ENCODE assay signal across 19 cellular contexts in genomic region chr17:80645706-80646325, GRCh38.
DNase-seq lines count a peak whose midpoint lies in the region; ATAC-seq and TF ChIP-seq lines count a peak whose summit lies in the region.
"Had no signal": no experiment of that assay in that cellular context is flagged by ENCODE, and none has a peak within 500 bp of the region (broad histone marks: within the 10 kb centered on the region; RNA-seq: fewer than 3 reads in every experiment).

No MANE protein-coding gene starts in this region.

- H3K4me3 Mint-ChIP-seq in activated T-cell treated with anti-CD3 and anti-CD28 coated beads, Interleukin-2, amount 50 U/mL, for 72 hours, result no peak overlapping the region
- H3K4me3 Mint-ChIP-seq in activated T-cell treated with anti-CD3 and anti-CD28 coated beads, Interleukin-2, amount 50 U/mL, for 4 hours, result no peak overlapping the region
- H3K4me3 Mint-ChIP-seq in activated T-helper 1 cell treated with anti-CD3 and anti-CD28 coated beads, Interleukin-12 subunit alpha, Interleukin-12 subunit beta, Interleukin-2, Interleukin-4 antibody, amounts not matched to agents 30 ng/mL and 10 ng/mL and 1 ng/mL, durations not matched to agents 14 hours and 24 hours and 36 hours, result no peak overlapping the region
- peak overlapping the region; percentile 22 to 97 (median 70) for H3K4me3 Mint-ChIP-seq in naive thymus-derived CD4-positive, alpha-beta T cell
- H3K4me3 Mint-ChIP-seq: central memory CD8-positive, alpha-beta T cell; WTC11 had no signal

- TF ChIP-seq POLR2A in esophagus muscularis mucosa (IDR thresholded peaks at IDR 0.05; ENCODE audit: low read depth), result no peak

- H3K27me3 Mint-ChIP-seq in activated T-cell treated with anti-CD3 and anti-CD28 coated beads, Interleukin-2, amount 50 U/mL, for 72 hours (ENCODE audit: low read depth), result no peaks in the 10 kb centered on the region
- H3K27me3 Mint-ChIP-seq in activated T-cell treated with anti-CD3 and anti-CD28 coated beads, Interleukin-2, amount 50 U/mL, for 4 hours (ENCODE audit: low read depth), result no peaks in the 10 kb centered on the region
- H3K27me3 Mint-ChIP-seq in activated T-helper 1 cell treated with anti-CD3 and anti-CD28 coated beads, Interleukin-12 subunit alpha, Interleukin-12 subunit beta, Interleukin-2, Interleukin-4 antibody, amounts not matched to agents 30 ng/mL and 10 ng/mL and 1 ng/mL, durations not matched to agents 14 hours and 24 hours and 36 hours (ENCODE audit: insufficient read depth), result no peaks in the 10 kb centered on the region
- H3K27me3 Mint-ChIP-seq in naive thymus-derived CD4-positive, alpha-beta T cell, result no peaks in the 10 kb centered on the region
- H3K27me3 Mint-ChIP-seq: central memory CD8-positive, alpha-beta T cell had no signal

- no peak for ATAC-seq in activated T-cell treated with anti-CD3 and anti-CD28 coated beads, Interleukin-2, amount 50 U/mL, for 72 hours (replicated peaks in 1 of 2)
- no peak for ATAC-seq in activated T-cell treated with anti-CD3 and anti-CD28 coated beads, Interleukin-2, amount 50 U/mL, for 4 hours
- no peak for ATAC-seq in naive thymus-derived CD4-positive, alpha-beta T cell
- ATAC-seq: psoas muscle had no signal

- H3K36me3 ChIP-seq in KOPT-K1 (ENCODE audit: insufficient read depth, low read length) (no peaks in the 10 kb centered on the region), esophagus muscularis mucosa (peaks cover 0 to 4% (median 0%) of the 10 kb centered on the region in 4 donors)
- peaks cover 0 to 3% (median 0%) of the 10 kb centered on the region in 3 experiments for H3K36me3 ChIP-seq in naive thymus-derived CD4-positive, alpha-beta T cell (ENCODE audit: control insufficient read depth in 2 of 3, insufficient read depth in 3 of 3, low read length in 3 of 3)

- peak overlapping the region; percentile 85 for H3K27ac ChIP-seq in KOPT-K1 (ENCODE audit: low read depth, low read length, poor library complexity, severe bottlenecking)
- H3K27ac ChIP-seq in naive thymus-derived CD4-positive, alpha-beta T cell (ENCODE audit: low read depth, low read length), result no peak overlapping the region
- H3K27ac ChIP-seq in esophagus muscularis mucosa (replicated peaks in 1 of 4), result no peak overlapping the region
- H3K27ac ChIP-seq: epithelial cell of prostate, psoas muscle, stomach, tibial artery had no signal

- POLR2A ChIA-PET in naive thymus-derived CD4-positive, alpha-beta T cell (lab: Charles Lee), result interaction anchor here (0.8 to 1.4 kb wide), 2 partner anchors 9 to 191 kb away, joined by 3 to 5 read pairs; no protein-coding TSS in a partner anchor

- intact Hi-C loops in activated T-helper 1 cell treated with anti-CD3 and anti-CD28 coated beads, Interleukin-12 subunit alpha, Interleukin-12 subunit beta, Interleukin-2, Interleukin-4 antibody, amounts not matched to agents 30 ng/mL and 10 ng/mL and 1 ng/mL, durations not matched to agents 14 hours and 24 hours and 36 hours (cut with micrococcal nuclease), result loop anchor here (5.0 kb wide), 1 partner anchor 186 kb away; no protein-coding TSS in a partner anchor
- intact Hi-C loops in naive thymus-derived CD4-positive, alpha-beta T cell (cut with micrococcal nuclease), result loop anchor here in 1 of 2 donors (5.0 kb wide), 1 partner anchor 86 kb away; no protein-coding TSS in a partner anchor
- intact Hi-C loops in esophagus muscularis mucosa (cut with DNase I), result no loop called here

- H3K36me3 Mint-ChIP-seq in activated T-cell treated with anti-CD3 and anti-CD28 coated beads, Interleukin-2, amount 50 U/mL, for 72 hours (ENCODE audit: insufficient read depth in 2 of 2), result peaks cover 5 to 6% of the 10 kb centered on the region in 2 donors
- peaks cover 33% of the 10 kb centered on the region for H3K36me3 Mint-ChIP-seq in activated T-cell treated with anti-CD3 and anti-CD28 coated beads, Interleukin-2, amount 50 U/mL, for 4 hours (ENCODE audit: insufficient read depth)
- peaks cover 30% of the 10 kb centered on the region for H3K36me3 Mint-ChIP-seq in activated T-helper 1 cell treated with anti-CD3 and anti-CD28 coated beads, Interleukin-12 subunit alpha, Interleukin-12 subunit beta, Interleukin-2, Interleukin-4 antibody, amounts not matched to agents 30 ng/mL and 10 ng/mL and 1 ng/mL, durations not matched to agents 14 hours and 24 hours and 36 hours (ENCODE audit: low read depth)
- peaks cover 0 to 49% (median 21%) of the 10 kb centered on the region in 5 donors for H3K36me3 Mint-ChIP-seq in naive thymus-derived CD4-positive, alpha-beta T cell
- H3K36me3 Mint-ChIP-seq: WTC11 had no signal

- TF ChIP-seq EP300 in esophagus muscularis mucosa (IDR thresholded peaks at IDR 0.05), result no peak

- CTCF ChIA-PET in naive thymus-derived CD4-positive, alpha-beta T cell (lab: Charles Lee), result no interaction called here

- no peak overlapping the region for H3K4me3 ChIP-seq in naive thymus-derived CD4-positive, alpha-beta T cell (ENCODE audit: low read length)
- no peak overlapping the region for H3K4me3 ChIP-seq in esophagus muscularis mucosa
- H3K4me3 ChIP-seq: lung, psoas muscle, stomach, tibial artery had no signal

- WGBS in esophagus muscularis mucosa, result 91% methylated on average over 11 of the region's 11 CpGs

- H3K4me1 ChIP-seq in naive thymus-derived CD4-positive, alpha-beta T cell (ENCODE audit: control insufficient read depth in 2 of 2, insufficient read depth in 2 of 2, low read length in 2 of 2), result peaks cover 20 to 70% of the 10 kb centered on the region in 2 donors
- peaks cover 11 to 27% (median 19%) of the 10 kb centered on the region in 4 donors for H3K4me1 ChIP-seq in esophagus muscularis mucosa

- peak overlapping the region; percentile 55 for H3K27ac Mint-ChIP-seq in activated T-cell treated with anti-CD3 and anti-CD28 coated beads, Interleukin-2, amount 50 U/mL, for 72 hours
- peak overlapping the region; percentile 13 for H3K27ac Mint-ChIP-seq in activated T-helper 1 cell treated with anti-CD3 and anti-CD28 coated beads, Interleukin-12 subunit alpha, Interleukin-12 subunit beta, Interleukin-2, Interleukin-4 antibody, amounts not matched to agents 30 ng/mL and 10 ng/mL and 1 ng/mL, durations not matched to agents 14 hours and 24 hours and 36 hours
- peak overlapping the region; percentile 8 to 95 (median 71) for H3K27ac Mint-ChIP-seq in naive thymus-derived CD4-positive, alpha-beta T cell
- H3K27ac Mint-ChIP-seq: WTC11 had no signal

- no peak for DNase-seq in activated T-cell treated with anti-CD3 and anti-CD28 coated beads, Interleukin-2, amount 50 U/mL, for 72 hours
- DNase-seq in activated T-cell treated with anti-CD3 and anti-CD28 coated beads, Interleukin-2, amount 50 U/mL, for 4 hours, result no peak
- no peak for DNase-seq in activated T-helper 1 cell treated with anti-CD3 and anti-CD28 coated beads, Interleukin-12 subunit alpha, Interleukin-12 subunit beta, Interleukin-2, Interleukin-4 antibody, amounts not matched to agents 30 ng/mL and 10 ng/mL and 1 ng/mL, durations not matched to agents 14 hours and 24 hours and 36 hours (ENCODE audit: low spot score)
- no peak for DNase-seq in naive thymus-derived CD4-positive, alpha-beta T cell
- DNase-seq in DMS114 treated with DMSO at 0.1 percent for 48 hours (lab: John Stamatoyannopoulos, UW; ENCODE audit: unreplicated experiment) (no peak), esophagus muscularis mucosa (ENCODE audit: extremely low spot score) (no peak)
- DNase-seq: DMS 273 treated with DMSO at 0.1 percent for 48 hours, GF-D8, NCI-H2081 treated with DMSO at 0.1 percent for 48 hours, psoas muscle, RPMI8226, stomach, T1000, tibial artery had no signal

- H3K9me3 ChIP-seq in KOPT-K1 (ENCODE audit: insufficient read depth, low read length, poor library complexity, severe bottlenecking) (no peaks in the 10 kb centered on the region), esophagus muscularis mucosa (no peaks in the 10 kb centered on the region)
- no peaks in the 10 kb centered on the region for H3K9me3 ChIP-seq in naive thymus-derived CD4-positive, alpha-beta T cell (ENCODE audit: control insufficient read depth in 2 of 3, low read length in 3 of 3)
- H3K9me3 ChIP-seq: psoas muscle, stomach, tibial artery had no signal

- H3K27me3 ChIP-seq in naive thymus-derived CD4-positive, alpha-beta T cell (ENCODE audit: control insufficient read depth in 2 of 2, insufficient read depth in 2 of 2, low read length in 2 of 2), result no peaks in the 10 kb centered on the region
- H3K27me3 ChIP-seq in esophagus muscularis mucosa, result no peaks in the 10 kb centered on the region
- H3K27me3 ChIP-seq: stomach, tibial artery had no signal

- H3K9me3 Mint-ChIP-seq in activated T-cell treated with anti-CD3 and anti-CD28 coated beads, Interleukin-2, amount 50 U/mL, for 72 hours, result peaks cover 0 to 3% of the 10 kb centered on the region in 2 donors
- no peaks in the 10 kb centered on the region for H3K9me3 Mint-ChIP-seq in activated T-cell treated with anti-CD3 and anti-CD28 coated beads, Interleukin-2, amount 50 U/mL, for 4 hours
- H3K9me3 Mint-ChIP-seq in activated T-helper 1 cell treated with anti-CD3 and anti-CD28 coated beads, Interleukin-12 subunit alpha, Interleukin-12 subunit beta, Interleukin-2, Interleukin-4 antibody, amounts not matched to agents 30 ng/mL and 10 ng/mL and 1 ng/mL, durations not matched to agents 14 hours and 24 hours and 36 hours, result peaks cover 6% of the 10 kb centered on the region
- peaks cover 0 to 7% (median 0%) of the 10 kb centered on the region in 11 donors for H3K9me3 Mint-ChIP-seq in naive thymus-derived CD4-positive, alpha-beta T cell
- H3K9me3 Mint-ChIP-seq: central memory CD8-positive, alpha-beta T cell; WTC11 had no signal

- H3K4me1 Mint-ChIP-seq in activated T-cell treated with anti-CD3 and anti-CD28 coated beads, Interleukin-2, amount 50 U/mL, for 72 hours (ENCODE audit: low read depth), result peaks cover 70% of the 10 kb centered on the region
- peaks cover 70% of the 10 kb centered on the region for H3K4me1 Mint-ChIP-seq in activated T-cell treated with anti-CD3 and anti-CD28 coated beads, Interleukin-2, amount 50 U/mL, for 4 hours (ENCODE audit: low read depth)
- peaks cover 81% of the 10 kb centered on the region for H3K4me1 Mint-ChIP-seq in activated T-helper 1 cell treated with anti-CD3 and anti-CD28 coated beads, Interleukin-12 subunit alpha, Interleukin-12 subunit beta, Interleukin-2, Interleukin-4 antibody, amounts not matched to agents 30 ng/mL and 10 ng/mL and 1 ng/mL, durations not matched to agents 14 hours and 24 hours and 36 hours (ENCODE audit: low read depth)
- H3K4me1 Mint-ChIP-seq in naive thymus-derived CD4-positive, alpha-beta T cell, result peaks cover 43 to 94% (median 81%) of the 10 kb centered on the region in 7 donors

- no peak for TF ChIP-seq CTCF in esophagus muscularis mucosa (IDR thresholded peaks at IDR 0.05)

Comparison
In these comparisons a context has a peak if more than half of its experiments do, and no peak if none do; other contexts are left out.
1. H3K27ac Mint-ChIP-seq: peak in every context shown above with its lines; median percentile 71 in naive thymus-derived CD4-positive, alpha-beta T cell; 55 in activated T-cell treated with anti-CD3 and anti-CD28 coated beads, Interleukin-2, amount 50 U/mL, for 72 hours; 13 in activated T-helper 1 cell treated with anti-CD3 and anti-CD28 coated beads, Interleukin-12 subunit alpha, Interleukin-12 subunit beta, Interleukin-2, Interleukin-4 antibody, amounts not matched to agents 30 ng/mL and 10 ng/mL and 1 ng/mL, durations not matched to agents 14 hours and 24 hours and 36 hours.
2. H3K4me3 Mint-ChIP-seq: peak in naive thymus-derived CD4-positive, alpha-beta T cell (10 of 10); none in activated T-cell treated with anti-CD3 and anti-CD28 coated beads, Interleukin-2, amount 50 U/mL, for 72 hours (0 of 2), activated T-cell treated with anti-CD3 and anti-CD28 coated beads, Interleukin-2, amount 50 U/mL, for 4 hours (single experiment) and activated T-helper 1 cell treated with anti-CD3 and anti-CD28 coated beads, Interleukin-12 subunit alpha, Interleukin-12 subunit beta, Interleukin-2, Interleukin-4 antibody, amounts not matched to agents 30 ng/mL and 10 ng/mL and 1 ng/mL, durations not matched to agents 14 hours and 24 hours and 36 hours (single experiment).